ENCODE assay signal across 19 cellular contexts in the genomic region with DNA sequence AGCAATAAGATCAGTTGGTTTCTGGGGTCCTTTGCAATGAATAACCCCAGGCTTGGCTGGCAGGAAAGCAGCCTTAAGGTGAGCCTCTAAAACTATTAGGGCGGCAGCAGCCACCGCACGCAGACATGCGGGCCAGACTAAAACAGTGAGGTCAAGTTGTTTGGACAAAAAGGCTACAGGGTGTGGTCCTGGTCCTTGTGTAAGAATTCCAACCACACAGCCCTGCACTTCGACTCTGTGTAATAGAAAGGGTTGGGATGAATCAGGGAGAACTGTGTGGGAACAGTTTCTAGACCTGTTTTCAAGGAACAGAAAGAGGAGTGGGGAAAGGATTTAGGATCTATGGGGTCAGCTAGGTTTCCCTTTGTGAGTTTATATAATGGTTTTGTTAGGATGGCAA.
DNase-seq lines count a peak whose midpoint lies in the region; ATAC-seq and TF ChIP-seq lines count a peak whose summit lies in the region.
"Had no signal": no experiment of that assay in that cellular context is flagged by ENCODE, and none has a peak within 500 bp of the region (broad histone marks: within the 10 kb centered on the region; RNA-seq: fewer than 3 reads in every experiment).

No MANE protein-coding gene starts in this region.

- H3K27me3 ChIP-seq in neural progenitor cell: no peaks in the 10 kb centered on the region

- intact Hi-C loops in cardiac septum (cut with DNase I): no loop called here
- intact Hi-C loops in left ventricle myocardium superior (cut with micrococcal nuclease): no loop called here
- intact Hi-C loops in activated CD4-positive, alpha-beta T cell treated with anti-CD3 and anti-CD28 coated beads, Interleukin-2, amount 10 ng/mL, durations not matched to agents 24 days and 14 days (cut with micrococcal nuclease): no loop called here

- H3K4me1 ChIP-seq in neural progenitor cell: peaks cover 26% of the 10 kb centered on the region

- H3K9me3 Mint-ChIP-seq in neural crest cell: peaks cover 14% of the 10 kb centered on the region
- H3K9me3 Mint-ChIP-seq in type B pancreatic cell: peaks cover 17% of the 10 kb centered on the region
- no peaks in the 10 kb centered on the region for H3K9me3 Mint-ChIP-seq in activated CD4-positive, alpha-beta T cell treated with anti-CD3 and anti-CD28 coated beads, Interleukin-2, amount 10 ng/mL, durations not matched to agents 24 days and 14 days
- H3K9me3 Mint-ChIP-seq in neural progenitor cell: no peaks in the 10 kb centered on the region
- H3K9me3 Mint-ChIP-seq: CD8-positive, alpha-beta memory T cell had no signal

- H3K4me1 Mint-ChIP-seq in neural crest cell (peaks cover 13% of the 10 kb centered on the region), type B pancreatic cell (ENCODE audit: unreplicated experiment) (peaks cover 35% of the 10 kb centered on the region), neural progenitor cell (peaks cover 24% of the 10 kb centered on the region)
- no peaks in the 10 kb centered on the region for H3K4me1 Mint-ChIP-seq in activated CD4-positive, alpha-beta T cell treated with anti-CD3 and anti-CD28 coated beads, Interleukin-2, amount 10 ng/mL, durations not matched to agents 24 days and 14 days
- H3K4me1 Mint-ChIP-seq: CD8-positive, alpha-beta memory T cell; IgD-negative memory B cell had no signal

- ATAC-seq in left ventricle myocardium superior (no peak), GM18520 (IDR thresholded peaks at IDR 0.05; ENCODE audit: unreplicated experiment) (no peak)

- peaks cover 1% of the 10 kb centered on the region for H3K27me3 Mint-ChIP-seq in neural crest cell (ENCODE audit: low read depth)
- no peaks in the 10 kb centered on the region for H3K27me3 Mint-ChIP-seq in type B pancreatic cell
- no peaks in the 10 kb centered on the region for H3K27me3 Mint-ChIP-seq in activated CD4-positive, alpha-beta T cell treated with anti-CD3 and anti-CD28 coated beads, Interleukin-2, amount 10 ng/mL, durations not matched to agents 24 days and 14 days
- peaks cover 3% of the 10 kb centered on the region for H3K27me3 Mint-ChIP-seq in neural progenitor cell (ENCODE audit: insufficient read depth, low read depth)
- H3K27me3 Mint-ChIP-seq: IgD-negative memory B cell had no signal

- H3K27ac Mint-ChIP-seq in neural crest cell (ENCODE audit: unreplicated experiment): peak overlapping the region; percentile 36
- H3K27ac Mint-ChIP-seq in type B pancreatic cell: no peak overlapping the region
- no peak overlapping the region for H3K27ac Mint-ChIP-seq in activated CD4-positive, alpha-beta T cell treated with anti-CD3 and anti-CD28 coated beads, Interleukin-2, amount 10 ng/mL, durations not matched to agents 24 days and 14 days
- no peak overlapping the region for H3K27ac Mint-ChIP-seq in neural progenitor cell
- H3K27ac Mint-ChIP-seq: CD8-positive, alpha-beta memory T cell; IgD-negative memory B cell had no signal

- no peaks in the 10 kb centered on the region for H3K9me3 ChIP-seq in neural progenitor cell (ENCODE audit: low read depth)

- H3K79me2 ChIP-seq in neural progenitor cell (ENCODE audit: low read depth): no peaks in the 10 kb centered on the region

- H3F3A ChIP-seq in neural progenitor cell (ENCODE audit: low read depth): peaks cover 7% of the 10 kb centered on the region

- TF ChIP-seq CTCF in fibroblast of the aortic adventitia (IDR thresholded peaks at IDR 0.05; ENCODE audit: insufficient read depth, low read length) (no peak), neural crest cell (conservative IDR thresholded peaks at IDR 0.05) (no peak), type B pancreatic cell (conservative IDR thresholded peaks at IDR 0.05) (no peak), neural progenitor cell (IDR thresholded peaks at IDR 0.05) (no peak)

- H3K9ac ChIP-seq in neural progenitor cell: no peak overlapping the region

- peak; percentile 33 for DNase-seq in cardiac septum (ENCODE audit: low spot score)
- no peak for DNase-seq in left ventricle myocardium superior
- peak; percentile 2 for DNase-seq in fibroblast of the aortic adventitia (ENCODE audit: low read depth)
- no peak for DNase-seq in neural crest cell (ENCODE audit: low read depth, low spot score)
- peak; percentile 31 for DNase-seq in type B pancreatic cell (ENCODE audit: extremely low spot score, unreplicated experiment)
- no peak for DNase-seq in activated CD4-positive, alpha-beta T cell treated with anti-CD3 and anti-CD28 coated beads, Interleukin-2, amount 10 ng/mL, durations not matched to agents 24 days and 14 days
- DNase-seq in neural progenitor cell (ENCODE audit: low spot score): no peak
- DNase-seq: AML-193; C1 segment of cervical spinal cord; CD8-positive, alpha-beta memory T cell; GDM1; MV-4-11; NCI-H1694; NCI-H2081 treated with DMSO at 0.1 percent for 48 hours; NCI-H2171 treated with DMSO at 0.1 percent for 48 hours; NCI-H446; SHP77 treated with DMSO at 0.1 percent for 48 hours had no signal

- H2AFZ ChIP-seq in neural progenitor cell (replicated peaks): no peak overlapping the region

- H4K20me1 ChIP-seq in neural progenitor cell (ENCODE audit: low read depth): no peaks in the 10 kb centered on the region

- H3K4me3 ChIP-seq in fibroblast of the aortic adventitia (ENCODE audit: low read depth, low read length): no peak overlapping the region
- no peak overlapping the region for H3K4me3 ChIP-seq in neural progenitor cell

- H3K27ac ChIP-seq in neural progenitor cell: no peak overlapping the region

- no peaks in the 10 kb centered on the region for H3K36me3 ChIP-seq in neural progenitor cell

- H3K4me3 Mint-ChIP-seq in neural crest cell (no peak overlapping the region), type B pancreatic cell (no peak overlapping the region), neural progenitor cell (no peak overlapping the region)
- H3K4me3 Mint-ChIP-seq in activated CD4-positive, alpha-beta T cell treated with anti-CD3 and anti-CD28 coated beads, Interleukin-2, amount 10 ng/mL, durations not matched to agents 24 days and 14 days: no peak overlapping the region
- H3K4me3 Mint-ChIP-seq: CD8-positive, alpha-beta memory T cell; IgD-negative memory B cell had no signal

- H3K4me2 ChIP-seq in neural progenitor cell: no peak overlapping the region

- H3K36me3 Mint-ChIP-seq in neural crest cell (ENCODE audit: low read depth) (peaks cover 3% of the 10 kb centered on the region), type B pancreatic cell (no peaks in the 10 kb centered on the region), neural progenitor cell (no peaks in the 10 kb centered on the region)
- no peaks in the 10 kb centered on the region for H3K36me3 Mint-ChIP-seq in activated CD4-positive, alpha-beta T cell treated with anti-CD3 and anti-CD28 coated beads, Interleukin-2, amount 10 ng/mL, durations not matched to agents 24 days and 14 days (ENCODE audit: low read depth)
- H3K36me3 Mint-ChIP-seq: IgD-negative memory B cell had no signal

Comparison
In these comparisons a context has a peak if more than half of its experiments do, and no peak if none do; other contexts are left out.
1. DNase-seq: peak in cardiac septum (single experiment), fibroblast of the aortic adventitia (single experiment) and type B pancreatic cell (single experiment); none in left ventricle myocardium superior (single experiment), neural crest cell (single experiment), activated CD4-positive, alpha-beta T cell treated with anti-CD3 and anti-CD28 coated beads, Interleukin-2, amount 10 ng/mL, durations not matched to agents 24 days and 14 days (single experiment) and neural progenitor cell (single experiment).